ENCODE assay signal across 11 cellular contexts in the genomic region with DNA sequence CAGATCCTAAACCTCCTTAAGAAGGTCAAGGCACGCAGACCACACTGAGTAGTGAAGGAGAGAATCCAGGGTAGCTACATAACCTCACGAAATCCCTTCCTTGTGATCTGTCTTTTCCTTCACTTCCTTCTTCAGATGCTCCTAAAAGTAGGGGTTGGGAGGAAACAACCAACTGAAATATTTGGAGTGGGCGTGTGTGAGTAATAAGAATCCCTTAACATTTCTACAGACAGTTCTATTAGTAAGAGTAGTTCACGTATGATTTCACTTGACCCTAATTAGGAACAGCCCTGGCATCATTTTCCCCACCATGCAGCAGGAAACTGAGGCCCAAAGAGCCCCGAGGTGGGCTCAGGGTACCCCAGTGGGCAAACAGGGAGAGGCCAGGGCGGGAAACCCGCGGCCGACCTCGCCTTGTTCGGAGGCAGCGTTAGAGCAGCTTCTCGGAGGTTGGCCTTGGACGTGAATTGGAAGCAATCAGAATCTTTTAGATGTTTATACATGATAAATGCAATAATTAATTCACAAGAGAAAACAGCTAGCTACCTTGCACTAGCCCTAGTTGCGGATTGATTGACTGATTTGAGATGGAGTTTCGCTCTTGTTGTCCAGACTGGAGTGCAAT. TPM values are rescaled to one million over a fixed set of nuclear protein-coding genes. Genes with fewer than 3 reads are reported as not detected.
A peak's percentile ranks its signal among the peaks of the same experiment; 100 is the strongest.
DNase-seq lines count a peak whose midpoint lies in the region; ATAC-seq and TF ChIP-seq lines count a peak whose summit lies in the region.
"Had no signal": no experiment of that assay in that cellular context is flagged by ENCODE, and none has a peak within 500 bp of the region (broad histone marks: within the 10 kb centered on the region; RNA-seq: fewer than 3 reads in every experiment).

No MANE protein-coding gene starts in this region.

- POLR2A ChIA-PET in HCT116 (lab: Charles Lee) = interaction anchor here (1.0 kb wide), 1 partner anchor 148 kb away, joined by 3 read pairs; no protein-coding TSS in a partner anchor

- CTCF ChIA-PET in HCT116 (lab: Charles Lee) = interaction anchor here (1.3 to 1.5 kb wide), 2 partner anchors 18 to 260 kb away, joined by 4 to 8 read pairs; no protein-coding TSS in a partner anchor

- H3K9me3 ChIP-seq in HCT116 (ENCODE audit: control insufficient read depth in 1 of 2, insufficient read depth in 1 of 2, low read depth in 1 of 2, low read length in 2 of 2) = no peaks in the 10 kb centered on the region
- H3K9me3 ChIP-seq in mucosa of descending colon = no peaks in the 10 kb centered on the region
- H3K9me3 ChIP-seq: colonic mucosa, upper lobe of left lung had no signal

- RAD21 ChIA-PET in HCT116 (lab: Charles Lee; ENCODE audit: low non-redundant PET in 1 of 2, low total read pairs in 2 of 2, uncharacterized antibody in 2 of 2, unreplicated experiment in 2 of 2) = no interaction called here

- H3K27ac ChIP-seq in HCT116 (ENCODE audit: low read depth, low read length) = no peak overlapping the region

- H3K4me3 ChIP-seq in HCT116 (replicated peaks in 1 of 2; ENCODE audit: low read depth in 1 of 2, low read length in 2 of 2) (no peak overlapping the region), mucosa of descending colon (no peak overlapping the region)

- BruUV-seq in HCT116 (replicated peaks; lab: Mats Ljungman, UMichigan) = no TSS peak

- H3K27me3 ChIP-seq in HCT116 (ENCODE audit: insufficient read depth, low read length) = no peaks in the 10 kb centered on the region
- H3K27me3 ChIP-seq: colonic mucosa, upper lobe of left lung had no signal

- intact Hi-C loops in HCT116 (cut with micrococcal nuclease) = loop anchor here (5.0 kb wide), 1 partner anchor 958 kb away; a partner anchor contains a TSS
- intact Hi-C loops in natural killer cell (cut with micrococcal nuclease) = no loop called here
- intact Hi-C loops in mucosa of descending colon (cut with DNase I, micrococcal nuclease) = no loop called here

- H3K9me3 Mint-ChIP-seq in activated naive CD8-positive, alpha-beta T cell treated with anti-CD3 and anti-CD28 coated beads, Interleukin-2, amount 50 U/mL, for 24 hours = no peaks in the 10 kb centered on the region
- H3K9me3 Mint-ChIP-seq in natural killer cell = no peaks in the 10 kb centered on the region

- H3K9me2 ChIP-seq in HCT116 (ENCODE audit: insufficient read depth) = no peaks in the 10 kb centered on the region

- peaks cover 24% of the 10 kb centered on the region for H3K36me3 Mint-ChIP-seq in activated naive CD8-positive, alpha-beta T cell treated with anti-CD3 and anti-CD28 coated beads, Interleukin-2, amount 50 U/mL, for 24 hours (ENCODE audit: low read depth)
- H3K36me3 Mint-ChIP-seq in natural killer cell = peaks cover under 1% of the 10 kb centered on the region

- H3K79me2 ChIP-seq in HCT116 (ENCODE audit: insufficient read depth, low read length) = no peaks in the 10 kb centered on the region; the same call in none of the 2 replicates

- no peaks in the 10 kb centered on the region for H4K20me1 ChIP-seq in HCT116 (ENCODE audit: insufficient read depth)

- H3K4me3 Mint-ChIP-seq in activated naive CD8-positive, alpha-beta T cell treated with anti-CD3 and anti-CD28 coated beads, Interleukin-2, amount 50 U/mL, for 24 hours = peak overlapping the region; percentile 59
- peak overlapping the region; percentile 61 for H3K4me3 Mint-ChIP-seq in natural killer cell

- H3K36me3 ChIP-seq in HCT116 (ENCODE audit: control insufficient read depth in 1 of 2, insufficient read depth in 2 of 2, low read length in 2 of 2) = peaks cover 22 to 23% of the 10 kb centered on the region in 2 experiments
- H3K36me3 ChIP-seq in mucosa of descending colon (ENCODE audit: low read depth) = no peaks in the 10 kb centered on the region
- H3K36me3 ChIP-seq: colonic mucosa had no signal

- no peak for TF ChIP-seq CTCF in HCT116 (IDR thresholded peaks at IDR 0.05 in 2 of 3, conservative IDR thresholded peaks at IDR 0.05 in 1 of 3; ENCODE audit: borderline replicate concordance in 1 of 3, insufficient read depth in 1 of 3, low read depth in 2 of 3, low read length in 2 of 3)
- TF ChIP-seq CTCF in natural killer cell (IDR thresholded peaks at IDR 0.05) = no peak
- TF ChIP-seq CTCF in mucosa of descending colon (IDR thresholded peaks at IDR 0.05) = no peak

- peaks cover 32% of the 10 kb centered on the region for H3K4me1 Mint-ChIP-seq in activated naive CD8-positive, alpha-beta T cell treated with anti-CD3 and anti-CD28 coated beads, Interleukin-2, amount 50 U/mL, for 24 hours
- H3K4me1 Mint-ChIP-seq in natural killer cell = peaks cover 25% of the 10 kb centered on the region in 2 donors

- peak overlapping the region; percentile 64 for H3K27ac Mint-ChIP-seq in activated naive CD8-positive, alpha-beta T cell treated with anti-CD3 and anti-CD28 coated beads, Interleukin-2, amount 50 U/mL, for 24 hours
- peak overlapping the region; percentile 69 to 83 for H3K27ac Mint-ChIP-seq in natural killer cell

- no peak overlapping the region for H3K9ac ChIP-seq in HCT116 (ENCODE audit: low read length)

- no peak for TF ChIP-seq POLR2A in HCT116 (IDR thresholded peaks at IDR 0.05; ENCODE audit: borderline replicate concordance, extremely low read depth, insufficient read depth, insufficient read length)

- H3K4me1 ChIP-seq in HCT116 (ENCODE audit: control insufficient read depth in 1 of 2, insufficient read depth in 2 of 2, low read length in 2 of 2) (peaks cover 9 to 17% of the 10 kb centered on the region in 2 experiments), mucosa of descending colon (ENCODE audit: low read depth) (peaks cover 8% of the 10 kb centered on the region)
- H3K4me1 ChIP-seq: colonic mucosa had no signal

- ATAC-seq in HCT116 (no peak), natural killer cell (no peak), GM19351 (IDR thresholded peaks at IDR 0.05; ENCODE audit: unreplicated experiment) (no peak), HG03457 (IDR thresholded peaks at IDR 0.05; ENCODE audit: unreplicated experiment) (no peak), mucosa of descending colon (no peak)
- no peak for ATAC-seq in activated naive CD8-positive, alpha-beta T cell treated with anti-CD3 and anti-CD28 coated beads, Interleukin-2, amount 50 U/mL, for 24 hours

- DNase-seq in CD1c-positive myeloid dendritic cell (ENCODE audit: extremely low spot score) = peak; percentile 74
- no peak for DNase-seq in HCT116 (ENCODE audit: low read depth, low spot score)
- no peak for DNase-seq in activated naive CD8-positive, alpha-beta T cell treated with anti-CD3 and anti-CD28 coated beads, Interleukin-2, amount 50 U/mL, for 24 hours
- DNase-seq in natural killer cell = no peak
- DNase-seq in stimulated activated naive CD4-positive, alpha-beta T cell treated with Interleukin-2 at 50 U/mL for 16 hours (lab: John Stamatoyannopoulos, UW) = no peak
- DNase-seq in mucosa of descending colon = no peak

- no peak for TF ChIP-seq RAD21 in HCT116 (IDR thresholded peaks at IDR 0.05; ENCODE audit: low read depth)

- H2AFZ ChIP-seq in HCT116 (ENCODE audit: low read depth, low read length, poor library complexity, severe bottlenecking) = peak overlapping the region; percentile 80

- H3K4me2 ChIP-seq in HCT116 (ENCODE audit: low read length) = peak overlapping the region; percentile 25; the same call in 1 of the 2 replicates

- H3K27me3 Mint-ChIP-seq in activated naive CD8-positive, alpha-beta T cell treated with anti-CD3 and anti-CD28 coated beads, Interleukin-2, amount 50 U/mL, for 24 hours = peaks cover 4% of the 10 kb centered on the region
- H3K27me3 Mint-ChIP-seq in natural killer cell (ENCODE audit: low read depth in 2 of 2) = no peaks in the 10 kb centered on the region

TF ChIP-seq in HCT116, 20 proteins besides CTCF, POLR2A, EP300 and RAD21:
- TF ChIP-seq, protein P1, sequence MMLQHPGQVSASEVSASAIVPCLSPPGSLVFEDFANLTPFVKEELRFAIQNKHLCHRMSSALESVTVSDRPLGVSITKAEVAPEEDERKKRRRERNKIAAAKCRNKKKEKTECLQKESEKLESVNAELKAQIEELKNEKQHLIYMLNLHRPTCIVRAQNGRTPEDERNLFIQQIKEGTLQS (IDR thresholded peaks at IDR 0.05) = no peak
- TF ChIP-seq SRF (IDR thresholded peaks at IDR 0.05; ENCODE audit: low read depth) = no peak
- TF ChIP-seq, protein P2, sequence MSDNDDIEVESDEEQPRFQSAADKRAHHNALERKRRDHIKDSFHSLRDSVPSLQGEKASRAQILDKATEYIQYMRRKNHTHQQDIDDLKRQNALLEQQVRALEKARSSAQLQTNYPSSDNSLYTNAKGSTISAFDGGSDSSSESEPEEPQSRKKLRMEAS (IDR thresholded peaks at IDR 0.05) = no peak
- TF ChIP-seq CBX3 (IDR thresholded peaks at IDR 0.05; ENCODE audit: low read depth) = no peak
- no peak for TF ChIP-seq ZNF274 (IDR thresholded peaks at IDR 0.05; ENCODE audit: low read depth, low read length)
- no peak for TF ChIP-seq CEBPB (IDR thresholded peaks at IDR 0.05; ENCODE audit: low read depth)
- no peak for TF ChIP-seq TCF7L2 (IDR thresholded peaks at IDR 0.05; ENCODE audit: borderline replicate concordance, extremely low read depth, insufficient read depth, insufficient read length)
- no peak for TF ChIP-seq POLR2AphosphoS5 (IDR thresholded peaks at IDR 0.05; ENCODE audit: low read depth, low read length)

RNA-seq across cellular contexts. Expression of a gene that starts 0.9 kb away (rescaled TPM):
- total RNA-seq in HCT116 (2021; ENCODE audit: unreplicated experiment) (46.3 TPM), natural killer cell (10 to 100 TPM; 50.3 to 66.8 (median 52.5) TPM), mucosa of descending colon (10 to 100 TPM; 17.6 to 21.0 (median 19.9) TPM)
- 44.5 and 51.2 TPM in 2 replicates for polyA plus RNA-seq in HCT116 (2012)

RNA-seq across cellular contexts. Expression of a gene that starts 20.6 kb away (rescaled TPM):
- total RNA-seq in HCT116 (2021; ENCODE audit: unreplicated experiment) (not detected), natural killer cell (not detected), mucosa of descending colon (not detected)
- not detected in 2 replicates for polyA plus RNA-seq in HCT116 (2012)
- total RNA-seq: colonic mucosa, upper lobe of left lung had no signal
- polyA plus RNA-seq: neural cell had no signal

RNA-seq across cellular contexts. Expression of a gene that starts 41.0 kb away (rescaled TPM):
- total RNA-seq in HCT116 (2021; ENCODE audit: unreplicated experiment) = 36.2 TPM
- 33.1 and 35.2 TPM in 2 replicates for polyA plus RNA-seq in HCT116 (2012)
- total RNA-seq in natural killer cell = 100 to 1,000 TPM; 217 to 392 (median 264) TPM
- total RNA-seq in mucosa of descending colon = 10 to 100 TPM; 29.5 to 85.5 (median 36.8) TPM
